8 cellular contexts compared by ENCODE assay signal in genomic region chr11:77066229-77067023, GRCh38. TPM values are rescaled to one million over a fixed set of nuclear protein-coding genes. Genes with fewer than 3 reads are reported as not detected.
DNase-seq lines count a peak whose midpoint lies in the region; ATAC-seq, FAIRE-seq and TF ChIP-seq lines count a peak whose summit lies in the region.

TSS of gene CAPN5 (plus strand) at chr11:77066971. CDS start at chr11:77084887, 17,916 bp downstream.

- peak in 1 of 2 donors; percentile 16 for TF ChIP-seq CTCF in right atrium auricular region (IDR thresholded peaks at IDR 0.05)

- peak within 1 kb of the TSS; percentile 86 to 94 for H3K27ac ChIP-seq in right atrium auricular region

- ATAC-seq in HG02678 (IDR thresholded peaks at IDR 0.05; ENCODE audit: unreplicated experiment): peak; percentile 93

- no peaks in the 10 kb centered on the region for H3K9me3 ChIP-seq in right atrium auricular region

- TF ChIP-seq POLR2A in GM12891 (IDR thresholded peaks at IDR 0.05; ENCODE audit: low read depth, low read length): no peak

- no peaks in the 10 kb centered on the region for H3K27me3 ChIP-seq in right atrium auricular region

- peaks cover 0 to 24% of the 10 kb centered on the region in 2 donors for H3K4me1 ChIP-seq in right atrium auricular region

- peak; percentile 98 for DNase-seq in GM12891 (ENCODE audit: insufficient read length, low spot score)
- DNase-seq in NCI-H1105 treated with DMSO at 0.1 percent for 48 hours (lab: John Stamatoyannopoulos, UW): peak; percentile 86
- peak; percentile 73 to 87 (median 80) for DNase-seq in T-helper 1 cell
- peak in 55 of 56 donors; percentile 61 to 97 (median 86) for DNase-seq in amygdala (lab: John Stamatoyannopoulos, UW)
- peak; percentile 89 for DNase-seq in right atrium auricular region (ENCODE audit: low spot score)
- DNase-seq in pulmonary artery endothelial cell (ENCODE audit: low read depth, low spot score): peak; percentile 70
- peak; percentile 100 for DNase-seq in urothelium cell line (ENCODE audit: low spot score)

- FAIRE-seq in GM12891 (lab: Jason Lieb, UNC) (peak; percentile 98), urothelium cell line (lab: Jason Lieb, UNC) (peak; percentile 97)

- H3K36me3 ChIP-seq in right atrium auricular region: no peaks in the 10 kb centered on the region

- H3K4me3 ChIP-seq in right atrium auricular region: peak within 1 kb of the TSS; percentile 46 to 80

TF ChIP-seq in GM12891, 5 proteins besides CTCF, POLR2A, EP300 and RAD21:
- TF ChIP-seq SPI1 (IDR thresholded peaks at IDR 0.05; ENCODE audit: low read depth, low read length) (no peak), TAF1 (IDR thresholded peaks at IDR 0.05; ENCODE audit: low read depth, low read length) (no peak), POU2F2 (IDR thresholded peaks at IDR 0.05; ENCODE audit: low read depth, low read length) (no peak), POLR2AphosphoS5 (IDR thresholded peaks at IDR 0.05; ENCODE audit: low read depth, low read length) (no peak)

RNA-seq across cellular contexts. Expression of gene CAPN5, which starts in this region (rescaled TPM):
- 0.12 TPM for polyA plus RNA-seq in GM12891 (2012; ENCODE audit: low read depth, missing spikeins)
- 1 to 10 TPM; 2.6 to 4.0 TPM for total RNA-seq in right atrium auricular region
- 7.5 and 9.5 TPM in 2 replicates for total RNA-seq in pulmonary artery endothelial cell

Comparison
In these comparisons a context has a peak if more than half of its experiments do, and no peak if none do; other contexts are left out.
1. Peak in every context shown above with its lines: DNase-seq, ATAC-seq, H3K4me3 ChIP-seq and H3K27ac ChIP-seq.